ENCODE assay signal across 9 cellular contexts in genomic region chr2:203240491-203240890, GRCh38. TPM values are rescaled to one million over a fixed set of nuclear protein-coding genes. Genes with fewer than 3 reads are reported as not detected.
A peak's percentile ranks its signal among the peaks of the same experiment; 100 is the strongest.
DNase-seq lines count a peak whose midpoint lies in the region; ATAC-seq and TF ChIP-seq lines count a peak whose summit lies in the region.
"Had no signal": no experiment of that assay in that cellular context is flagged by ENCODE, and none has a peak within 500 bp of the region (broad histone marks: within the 10 kb centered on the region; RNA-seq: fewer than 3 reads in every experiment).

No MANE protein-coding gene starts in this region.

- peaks cover 14% of the 10 kb centered on the region for H3K4me1 Mint-ChIP-seq in MCF 10A (ENCODE audit: insufficient read depth, unreplicated experiment)
- peaks cover 21 to 29% of the 10 kb centered on the region in 2 donors for H3K4me1 Mint-ChIP-seq in natural killer cell treated with Interleukin-12 subunit alpha and Interleukin-12 subunit beta and Interleukin-15 and Interleukin-18, amount 100 ng/mL, for 72 hours (ENCODE audit: low read depth in 2 of 2)

- no peak for ATAC-seq in DND-41 (ENCODE audit: insufficient read depth, low read depth)
- no peak for ATAC-seq in natural killer cell treated with Interleukin-12 subunit alpha and Interleukin-12 subunit beta and Interleukin-15 and Interleukin-18, amount 100 ng/mL, for 72 hours
- no peak for ATAC-seq in HG03025 (IDR thresholded peaks at IDR 0.05; ENCODE audit: low FRiP score, unreplicated experiment)
- no peak for ATAC-seq in HG02759 (IDR thresholded peaks at IDR 0.05; ENCODE audit: unreplicated experiment)
- ATAC-seq: gastroesophageal sphincter had no signal

- no TSS peak for BruUV-seq in MCF 10A (replicated peaks; lab: Mats Ljungman, UMichigan)

- H2AFZ ChIP-seq in DND-41 (ENCODE audit: low read depth, low read length), result no peak overlapping the region

- peaks cover 14% of the 10 kb centered on the region for H3K36me3 Mint-ChIP-seq in MCF 10A (ENCODE audit: insufficient read depth, unreplicated experiment)
- H3K36me3 Mint-ChIP-seq in natural killer cell treated with Interleukin-12 subunit alpha and Interleukin-12 subunit beta and Interleukin-15 and Interleukin-18, amount 100 ng/mL, for 72 hours, result peaks cover 19% of the 10 kb centered on the region

- peaks cover 58% of the 10 kb centered on the region for H3K79me2 ChIP-seq in DND-41 (ENCODE audit: insufficient read depth, low read length)

- no peaks in the 10 kb centered on the region for H4K20me1 ChIP-seq in DND-41 (ENCODE audit: insufficient read depth, low read length)

- H3K4me3 ChIP-seq in DND-41 (ENCODE audit: low read depth in 1 of 2, low read length in 2 of 2), result peak overlapping the region; percentile 65 to 73; a peak in 3 of 4 replicates

- no peaks in the 10 kb centered on the region for H3K27me3 ChIP-seq in DND-41 (ENCODE audit: insufficient read depth, low read length, poor library complexity)
- H3K27me3 ChIP-seq: gastroesophageal sphincter had no signal

- H3K9ac ChIP-seq in DND-41 (ENCODE audit: low read depth, low read length), result peak overlapping the region; percentile 80

- CTCF ChIA-PET in MCF 10A (lab: Yijun Ruan, JAX), result interaction anchor here (1.6 to 5.6 kb wide), 2 partner anchors 9 to 15 kb away, joined by 4 to 26 read pairs; no protein-coding TSS in a partner anchor

- H3K4me2 ChIP-seq in DND-41 (ENCODE audit: insufficient read depth, low read length), result peak overlapping the region; percentile 62

- POLR2A ChIA-PET in MCF 10A (lab: Yijun Ruan, JAX), result interaction anchor here (1.0 to 2.8 kb wide), 4 partner anchors 8 to 214 kb away, joined by 3 to 17 read pairs (median 4); partner anchors contain the start of gene ABI2

- H3K36me3 ChIP-seq in DND-41 (ENCODE audit: insufficient read depth, low read length), result peaks cover 23% of the 10 kb centered on the region

- peak overlapping the region; percentile 96 for H3K27ac Mint-ChIP-seq in MCF 10A (ENCODE audit: low read depth, unreplicated experiment)
- H3K27ac Mint-ChIP-seq in natural killer cell treated with Interleukin-12 subunit alpha and Interleukin-12 subunit beta and Interleukin-15 and Interleukin-18, amount 100 ng/mL, for 72 hours, result peak overlapping the region; percentile 90 to 93

- H3K9me3 Mint-ChIP-seq in MCF 10A (ENCODE audit: unreplicated experiment), result no peaks in the 10 kb centered on the region
- no peaks in the 10 kb centered on the region for H3K9me3 Mint-ChIP-seq in natural killer cell treated with Interleukin-12 subunit alpha and Interleukin-12 subunit beta and Interleukin-15 and Interleukin-18, amount 100 ng/mL, for 72 hours

- H3K27me3 Mint-ChIP-seq in MCF 10A (ENCODE audit: insufficient read depth, unreplicated experiment), result no peaks in the 10 kb centered on the region
- H3K27me3 Mint-ChIP-seq in natural killer cell treated with Interleukin-12 subunit alpha and Interleukin-12 subunit beta and Interleukin-15 and Interleukin-18, amount 100 ng/mL, for 72 hours, result no peaks in the 10 kb centered on the region

- peak overlapping the region; percentile 86 for H3K4me3 Mint-ChIP-seq in MCF 10A (ENCODE audit: unreplicated experiment)
- H3K4me3 Mint-ChIP-seq in natural killer cell treated with Interleukin-12 subunit alpha and Interleukin-12 subunit beta and Interleukin-15 and Interleukin-18, amount 100 ng/mL, for 72 hours, result peak overlapping the region; percentile 93

- TF ChIP-seq CTCF in DND-41 (IDR thresholded peaks at IDR 0.05; ENCODE audit: borderline replicate concordance, extremely low read depth, low read length, poor library complexity, severe bottlenecking) (no peak), MCF 10A (IDR thresholded peaks at IDR 0.05; ENCODE audit: unreplicated experiment) (no peak)

- intact Hi-C loops in MCF 10A (cut with micrococcal nuclease), result no loop called here

- DNase-seq in DND-41, result no peak
- DNase-seq in Kasumi-1 (lab: John Stamatoyannopoulos, UW), result peak; percentile 52 to 53
- no peak for DNase-seq in MCF 10A (ENCODE audit: unreplicated experiment)
- no peak for DNase-seq in natural killer cell treated with Interleukin-12 subunit alpha and Interleukin-12 subunit beta and Interleukin-15 and Interleukin-18, amount 100 ng/mL, for 72 hours (ENCODE audit: low spot score)
- DNase-seq in COLO829 (ENCODE audit: low spot score), result no peak
- no peak for DNase-seq in OCI-M2 (lab: John Stamatoyannopoulos, UW; ENCODE audit: unreplicated experiment)

- H3K9me3 ChIP-seq in DND-41 (ENCODE audit: insufficient read depth, low read length, severe bottlenecking), result no peaks in the 10 kb centered on the region
- H3K9me3 ChIP-seq: gastroesophageal sphincter had no signal

- H3K27ac ChIP-seq in DND-41 (ENCODE audit: low read length), result peak overlapping the region; percentile 94; the same call in 1 of the 2 replicates

- peaks cover 28% of the 10 kb centered on the region for H3K4me1 ChIP-seq in DND-41 (ENCODE audit: insufficient read depth, low read length)

RNA-seq across cellular contexts. Expression of gene CYP20A1, which starts 1.7 kb away (rescaled TPM):
- 14.5 and 15.9 TPM in 2 replicates for total RNA-seq in MCF 10A (2022)
- 10 to 100 TPM; 21.6 to 25.9 TPM for total RNA-seq in natural killer cell treated with Interleukin-12 subunit alpha and Interleukin-12 subunit beta and Interleukin-15 and Interleukin-18, amount 100 ng/mL, for 72 hours

Comparison
In these comparisons a context has a peak if more than half of its experiments do, and no peak if none do; other contexts are left out.
1. DNase-seq: peak in Kasumi-1 (2 of 2); none in DND-41 (single experiment), MCF 10A (single experiment), natural killer cell treated with Interleukin-12 subunit alpha and Interleukin-12 subunit beta and Interleukin-15 and Interleukin-18, amount 100 ng/mL, for 72 hours (single experiment), COLO829 (single experiment) and OCI-M2 (single experiment).